In the genomic region with DNA sequence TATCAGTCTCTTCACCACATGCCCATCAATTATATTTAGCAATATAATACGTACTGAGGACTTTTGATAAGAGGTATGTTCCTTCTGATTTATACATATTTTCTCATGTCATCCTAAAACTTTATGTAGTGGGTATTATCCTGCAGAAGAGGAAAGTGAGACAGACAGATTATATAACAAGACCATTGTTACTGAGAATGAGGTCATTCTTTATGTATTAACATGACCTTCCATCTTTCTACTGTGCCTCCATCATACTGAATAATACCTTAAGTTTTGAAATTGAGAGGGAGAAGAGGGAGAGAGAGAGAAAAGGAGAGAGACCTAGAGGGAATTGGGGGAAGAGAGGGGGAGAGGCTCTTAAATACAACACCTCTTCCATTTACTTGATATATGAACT, we compare ENCODE assay signal across 28 cellular contexts.
"Had no signal": no experiment of that assay in that cellular context is flagged by ENCODE, and none has a peak within 500 bp of the region (broad histone marks: within the 10 kb centered on the region; RNA-seq: fewer than 3 reads in every experiment).

No MANE protein-coding gene starts in this region.

- H3K4me1 ChIP-seq: colonic mucosa had no signal

- H3K36me3 ChIP-seq: colonic mucosa, esophagus muscularis mucosa, esophagus squamous epithelium, gastrocnemius medialis, gastroesophageal sphincter, heart left ventricle, heart right ventricle had no signal

- H3K27me3 ChIP-seq: colonic mucosa, dorsolateral prefrontal cortex, esophagus muscularis mucosa, esophagus squamous epithelium, foreskin keratinocyte, gastrocnemius medialis, gastroesophageal sphincter, heart left ventricle, heart right ventricle had no signal

- FAIRE-seq: colon, endometrium, endothelial cell of umbilical vein, frontal cortex had no signal

- DNase-seq: colonic mucosa; cortex of kidney; dermis blood vessel endothelial cell; dorsolateral prefrontal cortex; effector CD4-positive, alpha-beta T cell; effector CD8-positive, alpha-beta T cell; effector memory CD4-positive, alpha-beta T cell; effector memory CD8-positive, alpha-beta T cell; endodermal cell; erythroblast; esophagus squamous epithelium; foreskin fibroblast; foreskin keratinocyte; foreskin melanocyte; gastrocnemius medialis; glutamatergic neuron; head of caudate nucleus; heart left ventricle; heart right ventricle had no signal

- H3K27ac ChIP-seq: colonic mucosa, coronary artery, dorsolateral prefrontal cortex, epithelial cell of prostate, esophagus muscularis mucosa, esophagus squamous epithelium, foreskin keratinocyte, gastrocnemius medialis, gastroesophageal sphincter, heart left ventricle, heart right ventricle had no signal

- H3K9me3 ChIP-seq: colonic mucosa, esophagus muscularis mucosa, esophagus squamous epithelium, gastrocnemius medialis, gastroesophageal sphincter, heart left ventricle, heart right ventricle had no signal

- H3K4me3 ChIP-seq: colonic mucosa, coronary artery, dorsolateral prefrontal cortex, esophagus muscularis mucosa, esophagus squamous epithelium, gastrocnemius medialis, gastroesophageal sphincter, heart left ventricle, heart right ventricle had no signal

- ATAC-seq: effector memory CD8-positive, alpha-beta T cell; esophagus mucosa; foreskin keratinocyte; gastrocnemius medialis; gastroesophageal sphincter; heart left ventricle; heart right ventricle had no signal
